Comparison of ENCODE assay signal across 1 cellular context in the genomic region with DNA sequence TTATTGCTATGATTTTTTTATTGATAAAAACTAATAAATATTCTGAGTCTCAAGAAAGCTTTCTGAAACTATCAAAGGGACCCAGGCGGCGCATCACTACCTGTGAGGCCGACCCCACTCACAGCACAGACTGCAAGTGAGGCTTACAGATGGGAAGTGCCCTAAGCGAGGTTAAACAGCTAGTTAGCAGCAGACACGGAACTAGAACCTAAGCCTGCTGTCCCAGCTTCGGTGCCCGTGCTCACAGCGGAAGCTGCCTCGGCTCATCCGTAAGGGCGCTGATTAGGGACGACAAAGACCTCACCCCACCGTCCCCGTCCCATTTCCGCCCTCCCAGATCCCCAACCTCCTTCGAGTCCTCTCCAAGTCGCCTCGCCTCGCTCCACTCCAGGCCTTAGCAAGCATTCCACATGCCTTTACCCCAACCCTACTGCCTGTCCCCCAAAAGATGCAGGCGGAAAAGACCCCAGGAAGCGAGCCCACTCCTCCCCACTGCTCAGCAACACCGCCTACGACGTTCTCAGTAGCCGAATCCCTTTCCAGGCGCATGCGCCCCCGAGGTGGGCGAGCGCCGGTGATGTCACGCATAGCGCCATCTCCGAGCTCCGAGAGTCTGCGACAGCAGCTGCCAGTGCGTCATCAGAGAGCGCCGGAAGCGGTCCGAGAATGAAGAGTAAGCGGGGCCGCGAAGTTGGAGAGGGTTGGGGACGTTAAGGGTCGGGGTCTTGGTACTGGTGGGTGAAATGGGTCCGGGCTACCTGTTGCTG.
TF ChIP-seq lines count a peak whose summit lies in the region.

Gene POP4, plus strand, starts transcription at position 631 of the 767 bp plus-strand sequence. Its CDS starts 36 bp downstream, at position 667.

TF ChIP-seq in K562, 482 proteins besides CTCF, POLR2A, EP300 and RAD21 (continued from another document and continues in another):
- peak in 2 of 3 experiments; percentile 47 to 81; a peak in 3 of 6 replicates for TF ChIP-seq ZBTB11 (CRISPR knock-in tag; IDR thresholded peaks at IDR 0.05)
- TF ChIP-seq, protein P1, sequence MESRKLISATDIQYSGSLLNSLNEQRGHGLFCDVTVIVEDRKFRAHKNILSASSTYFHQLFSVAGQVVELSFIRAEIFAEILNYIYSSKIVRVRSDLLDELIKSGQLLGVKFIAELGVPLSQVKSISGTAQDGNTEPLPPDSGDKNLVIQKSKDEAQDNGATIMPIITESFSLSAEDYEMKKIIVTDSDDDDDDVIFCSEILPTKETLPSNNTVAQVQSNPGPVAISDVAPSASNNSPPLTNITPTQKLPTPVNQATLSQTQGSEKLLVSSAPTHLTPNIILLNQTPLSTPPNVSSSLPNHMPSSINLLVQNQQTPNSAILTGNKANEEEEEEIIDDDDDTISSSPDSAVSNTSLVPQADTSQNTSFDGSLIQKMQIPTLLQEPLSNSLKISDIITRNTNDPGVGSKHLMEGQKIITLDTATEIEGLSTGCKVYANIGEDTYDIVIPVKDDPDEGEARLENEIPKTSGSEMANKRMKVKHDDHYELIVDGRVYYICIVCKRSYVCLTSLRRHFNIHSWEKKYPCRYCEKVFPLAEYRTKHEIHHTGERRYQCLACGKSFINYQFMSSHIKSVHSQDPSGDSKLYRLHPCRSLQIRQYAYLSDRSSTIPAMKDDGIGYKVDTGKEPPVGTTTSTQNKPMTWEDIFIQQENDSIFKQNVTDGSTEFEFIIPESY (CRISPR knock-in tag; IDR thresholded peaks at IDR 0.05) = no peak; the same call in 1 of the 2 replicates
- peak; percentile 98 for TF ChIP-seq RBFOX2 (IDR thresholded peaks at IDR 0.05; ENCODE audit: low read depth, low read length)
- no peak for TF ChIP-seq ZNF444 (CRISPR knock-in tag; IDR thresholded peaks at IDR 0.05)
- TF ChIP-seq ZNF780A (CRISPR knock-in tag; IDR thresholded peaks at IDR 0.05) = no peak
- TF ChIP-seq STAT5B (CRISPR knock-in tag; IDR thresholded peaks at IDR 0.05) = no peak
- TF ChIP-seq HNRNPLL (IDR thresholded peaks at IDR 0.05; ENCODE audit: low read depth, low read length, poor library complexity, severe bottlenecking) = peak; percentile 42
- TF ChIP-seq RBM15 (IDR thresholded peaks at IDR 0.05; ENCODE audit: insufficient read depth, low read length) = no peak
- TF ChIP-seq CCNT2 (IDR thresholded peaks at IDR 0.05; ENCODE audit: borderline replicate concordance, extremely low read depth, insufficient read length, low read depth, low read length) = peak; percentile 30
- TF ChIP-seq, protein P2, sequence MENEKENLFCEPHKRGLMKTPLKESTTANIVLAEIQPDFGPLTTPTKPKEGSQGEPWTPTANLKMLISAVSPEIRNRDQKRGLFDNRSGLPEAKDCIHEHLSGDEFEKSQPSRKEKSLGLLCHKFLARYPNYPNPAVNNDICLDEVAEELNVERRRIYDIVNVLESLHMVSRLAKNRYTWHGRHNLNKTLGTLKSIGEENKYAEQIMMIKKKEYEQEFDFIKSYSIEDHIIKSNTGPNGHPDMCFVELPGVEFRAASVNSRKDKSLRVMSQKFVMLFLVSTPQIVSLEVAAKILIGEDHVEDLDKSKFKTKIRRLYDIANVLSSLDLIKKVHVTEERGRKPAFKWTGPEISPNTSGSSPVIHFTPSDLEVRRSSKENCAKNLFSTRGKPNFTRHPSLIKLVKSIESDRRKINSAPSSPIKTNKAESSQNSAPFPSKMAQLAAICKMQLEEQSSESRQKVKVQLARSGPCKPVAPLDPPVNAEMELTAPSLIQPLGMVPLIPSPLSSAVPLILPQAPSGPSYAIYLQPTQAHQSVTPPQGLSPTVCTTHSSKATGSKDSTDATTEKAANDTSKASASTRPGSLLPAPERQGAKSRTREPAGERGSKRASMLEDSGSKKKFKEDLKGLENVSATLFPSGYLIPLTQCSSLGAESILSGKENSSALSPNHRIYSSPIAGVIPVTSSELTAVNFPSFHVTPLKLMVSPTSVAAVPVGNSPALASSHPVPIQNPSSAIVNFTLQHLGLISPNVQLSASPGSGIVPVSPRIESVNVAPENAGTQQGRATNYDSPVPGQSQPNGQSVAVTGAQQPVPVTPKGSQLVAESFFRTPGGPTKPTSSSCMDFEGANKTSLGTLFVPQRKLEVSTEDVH (IDR thresholded peaks at IDR 0.05; ENCODE audit: low read depth, partially characterized antibody) = peak; percentile 95
- TF ChIP-seq FOXJ2 (tag; IDR thresholded peaks at IDR 0.05) = 0 out of 2 replicates have a peak, but pooled peaks have one; percentile 17
- TF ChIP-seq TSC22D4 (tag; IDR thresholded peaks at IDR 0.05) = no peak
- TF ChIP-seq RFX1 (IDR thresholded peaks at IDR 0.05) = no peak
- no peak for TF ChIP-seq ADNP (tag; IDR thresholded peaks at IDR 0.05)
- no peak for TF ChIP-seq XRCC4 (IDR thresholded peaks at IDR 0.05; ENCODE audit: extremely low read depth, insufficient read depth, insufficient read length)
- TF ChIP-seq CBX5 (IDR thresholded peaks at IDR 0.05; ENCODE audit: borderline replicate concordance, low read depth) = no peak
- TF ChIP-seq ZNF785 (CRISPR knock-in tag; IDR thresholded peaks at IDR 0.05) = no peak
- TF ChIP-seq, protein P3, sequence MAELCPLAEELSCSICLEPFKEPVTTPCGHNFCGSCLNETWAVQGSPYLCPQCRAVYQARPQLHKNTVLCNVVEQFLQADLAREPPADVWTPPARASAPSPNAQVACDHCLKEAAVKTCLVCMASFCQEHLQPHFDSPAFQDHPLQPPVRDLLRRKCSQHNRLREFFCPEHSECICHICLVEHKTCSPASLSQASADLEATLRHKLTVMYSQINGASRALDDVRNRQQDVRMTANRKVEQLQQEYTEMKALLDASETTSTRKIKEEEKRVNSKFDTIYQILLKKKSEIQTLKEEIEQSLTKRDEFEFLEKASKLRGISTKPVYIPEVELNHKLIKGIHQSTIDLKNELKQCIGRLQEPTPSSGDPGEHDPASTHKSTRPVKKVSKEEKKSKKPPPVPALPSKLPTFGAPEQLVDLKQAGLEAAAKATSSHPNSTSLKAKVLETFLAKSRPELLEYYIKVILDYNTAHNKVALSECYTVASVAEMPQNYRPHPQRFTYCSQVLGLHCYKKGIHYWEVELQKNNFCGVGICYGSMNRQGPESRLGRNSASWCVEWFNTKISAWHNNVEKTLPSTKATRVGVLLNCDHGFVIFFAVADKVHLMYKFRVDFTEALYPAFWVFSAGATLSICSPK (IDR thresholded peaks at IDR 0.05; ENCODE audit: borderline replicate concordance) = no peak
- TF ChIP-seq TFAM (CRISPR knock-in tag; conservative IDR thresholded peaks at IDR 0.05) = no peak
- TF ChIP-seq KLF10 (CRISPR knock-in tag; IDR thresholded peaks at IDR 0.05) = no peak
- no peak for TF ChIP-seq BRD9 (IDR thresholded peaks at IDR 0.05; ENCODE audit: low read depth, partially characterized antibody)
- TF ChIP-seq YY1 (IDR thresholded peaks at IDR 0.05; ENCODE audit: borderline replicate concordance in 1 of 3, control insufficient read depth in 1 of 3, extremely low read depth in 1 of 3, insufficient read depth in 3 of 3, insufficient read length in 1 of 3, insufficient replicate concordance in 2 of 3, low read depth in 1 of 3, low read length in 2 of 3) = peak in 2 of 3 experiments; percentile 67 to 73
- no peak for TF ChIP-seq TEAD1 (CRISPR knock-in tag; IDR thresholded peaks at IDR 0.05)
- TF ChIP-seq NCOA2 (IDR thresholded peaks at IDR 0.05; ENCODE audit: partially characterized antibody in 2 of 2) = peak in 1 of 2 experiments; percentile 72
- no peak for TF ChIP-seq SNAPC5 (CRISPR knock-in tag; IDR thresholded peaks at IDR 0.05)
- TF ChIP-seq ZBTB34 (CRISPR knock-in tag; IDR thresholded peaks at IDR 0.05) = no peak
- TF ChIP-seq, protein P4, sequence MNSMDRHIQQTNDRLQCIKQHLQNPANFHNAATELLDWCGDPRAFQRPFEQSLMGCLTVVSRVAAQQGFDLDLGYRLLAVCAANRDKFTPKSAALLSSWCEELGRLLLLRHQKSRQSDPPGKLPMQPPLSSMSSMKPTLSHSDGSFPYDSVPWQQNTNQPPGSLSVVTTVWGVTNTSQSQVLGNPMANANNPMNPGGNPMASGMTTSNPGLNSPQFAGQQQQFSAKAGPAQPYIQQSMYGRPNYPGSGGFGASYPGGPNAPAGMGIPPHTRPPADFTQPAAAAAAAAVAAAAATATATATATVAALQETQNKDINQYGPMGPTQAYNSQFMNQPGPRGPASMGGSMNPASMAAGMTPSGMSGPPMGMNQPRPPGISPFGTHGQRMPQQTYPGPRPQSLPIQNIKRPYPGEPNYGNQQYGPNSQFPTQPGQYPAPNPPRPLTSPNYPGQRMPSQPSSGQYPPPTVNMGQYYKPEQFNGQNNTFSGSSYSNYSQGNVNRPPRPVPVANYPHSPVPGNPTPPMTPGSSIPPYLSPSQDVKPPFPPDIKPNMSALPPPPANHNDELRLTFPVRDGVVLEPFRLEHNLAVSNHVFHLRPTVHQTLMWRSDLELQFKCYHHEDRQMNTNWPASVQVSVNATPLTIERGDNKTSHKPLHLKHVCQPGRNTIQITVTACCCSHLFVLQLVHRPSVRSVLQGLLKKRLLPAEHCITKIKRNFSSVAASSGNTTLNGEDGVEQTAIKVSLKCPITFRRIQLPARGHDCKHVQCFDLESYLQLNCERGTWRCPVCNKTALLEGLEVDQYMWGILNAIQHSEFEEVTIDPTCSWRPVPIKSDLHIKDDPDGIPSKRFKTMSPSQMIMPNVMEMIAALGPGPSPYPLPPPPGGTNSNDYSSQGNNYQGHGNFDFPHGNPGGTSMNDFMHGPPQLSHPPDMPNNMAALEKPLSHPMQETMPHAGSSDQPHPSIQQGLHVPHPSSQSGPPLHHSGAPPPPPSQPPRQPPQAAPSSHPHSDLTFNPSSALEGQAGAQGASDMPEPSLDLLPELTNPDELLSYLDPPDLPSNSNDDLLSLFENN (IDR thresholded peaks at IDR 0.05; ENCODE audit: low read depth in 2 of 2, low read length in 2 of 2) = no peak
- no peak for TF ChIP-seq RBM34 (IDR thresholded peaks at IDR 0.05; ENCODE audit: borderline replicate concordance, insufficient read depth, low read length)
- no peak for TF ChIP-seq POLR3G (IDR thresholded peaks at IDR 0.05; ENCODE audit: extremely low read depth, insufficient read length, insufficient replicate concordance)
- no peak for TF ChIP-seq ZNF696 (CRISPR knock-in tag; conservative IDR thresholded peaks at IDR 0.05)
- no peak for TF ChIP-seq ZNF146 (CRISPR knock-in tag; IDR thresholded peaks at IDR 0.05; ENCODE audit: unreplicated experiment)
- no peak for TF ChIP-seq U2AF2 (optimal IDR thresholded peaks at IDR 0.05; ENCODE audit: low read depth, low read length)
- peak; percentile 100 for TF ChIP-seq PHF8 (IDR thresholded peaks at IDR 0.05; ENCODE audit: borderline replicate concordance, low read length)
- no peak for TF ChIP-seq NFIX (CRISPR knock-in tag; IDR thresholded peaks at IDR 0.05; ENCODE audit: low read depth)
- no peak for TF ChIP-seq ZNF445 (CRISPR knock-in tag; IDR thresholded peaks at IDR 0.05; ENCODE audit: low read depth)
- TF ChIP-seq HDAC2 (IDR thresholded peaks at IDR 0.05) = peak; percentile 72; the same call in 1 of the 2 replicates
- peak; percentile 52; the same call in 1 of the 2 replicates for TF ChIP-seq KDM2B (CRISPR knock-in tag; IDR thresholded peaks at IDR 0.05)
- TF ChIP-seq, protein P5, sequence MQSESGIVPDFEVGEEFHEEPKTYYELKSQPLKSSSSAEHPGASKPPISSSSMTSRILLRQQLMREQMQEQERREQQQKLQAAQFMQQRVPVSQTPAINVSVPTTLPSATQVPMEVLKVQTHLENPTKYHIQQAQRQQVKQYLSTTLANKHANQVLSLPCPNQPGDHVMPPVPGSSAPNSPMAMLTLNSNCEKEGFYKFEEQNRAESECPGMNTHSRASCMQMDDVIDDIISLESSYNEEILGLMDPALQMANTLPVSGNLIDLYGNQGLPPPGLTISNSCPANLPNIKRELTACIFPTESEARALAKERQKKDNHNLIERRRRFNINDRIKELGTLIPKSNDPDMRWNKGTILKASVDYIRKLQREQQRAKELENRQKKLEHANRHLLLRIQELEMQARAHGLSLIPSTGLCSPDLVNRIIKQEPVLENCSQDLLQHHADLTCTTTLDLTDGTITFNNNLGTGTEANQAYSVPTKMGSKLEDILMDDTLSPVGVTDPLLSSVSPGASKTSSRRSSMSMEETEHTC (IDR thresholded peaks at IDR 0.05) = peak; percentile 14; the same call in 1 of the 2 replicates
- TF ChIP-seq ELF4 (CRISPR knock-in tag; IDR thresholded peaks at IDR 0.05) = peak; percentile 89
- TF ChIP-seq FIP1L1 (IDR thresholded peaks at IDR 0.05; ENCODE audit: low read depth, low read length, poor library complexity, severe bottlenecking) = no peak
- no peak for TF ChIP-seq SRSF9 (IDR thresholded peaks at IDR 0.05; ENCODE audit: borderline replicate concordance, low read depth, low read length)
- no peak for TF ChIP-seq RHOXF2B (CRISPR knock-in tag; conservative IDR thresholded peaks at IDR 0.05)
